10 cellular contexts compared by ENCODE assay signal in the genomic region with DNA sequence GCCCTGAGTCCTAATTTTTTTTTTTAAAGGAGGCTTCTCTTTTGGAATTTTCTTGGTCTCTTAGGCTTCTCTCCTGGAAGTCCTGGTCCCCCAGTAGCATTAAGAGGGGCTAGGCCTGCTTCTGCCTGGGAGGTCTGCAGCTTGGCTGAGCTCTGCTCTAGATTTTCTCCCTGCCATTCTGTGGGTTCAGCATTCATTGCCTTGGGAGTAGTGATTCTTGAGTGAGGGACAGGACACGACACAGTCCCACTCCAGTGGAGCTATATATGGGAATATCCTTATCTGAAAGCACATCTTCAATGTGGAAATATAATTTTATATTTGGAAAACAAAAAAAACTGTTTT. TPM values are rescaled to one million over a fixed set of nuclear protein-coding genes. Genes with fewer than 3 reads are reported as not detected.
A peak's percentile ranks its signal among the peaks of the same experiment; 100 is the strongest.
DNase-seq lines count a peak whose midpoint lies in the region; ATAC-seq, FAIRE-seq and TF ChIP-seq lines count a peak whose summit lies in the region.
"Had no signal": no experiment of that assay in that cellular context is flagged by ENCODE, and none has a peak within 500 bp of the region (broad histone marks: within the 10 kb centered on the region; RNA-seq: fewer than 3 reads in every experiment).

No MANE protein-coding gene starts in this region.

- no peak overlapping the region for H4K8ac ChIP-seq in neuronal stem cell (ENCODE audit: low read depth, low read length)

- WGBS in neuronal stem cell (ENCODE audit: extremely low coverage in 2 of 2, insufficient read length in 2 of 2, insufficient replicate concordance in 1 of 2), 2 donors, result no CpG with 5 or more reads among the region's 1 CpG

- DNase-seq in astrocyte (ENCODE audit: low read depth) (no peak), neuronal stem cell (ENCODE audit: low spot score) (no peak), GM12891 (ENCODE audit: insufficient read length, low spot score) (no peak), cerebellar cortex (ENCODE audit: low spot score) (no peak), HPDE6-E6E7 (ENCODE audit: extremely low spot score) (no peak)
- DNase-seq: hippocampal formation had no signal

- no peak overlapping the region for H4K91ac ChIP-seq in neuronal stem cell (ENCODE audit: low read depth, low read length, poor library complexity)

- no peak overlapping the region for H3K27ac Mint-ChIP-seq in astrocyte (ENCODE audit: unreplicated experiment)

- peaks cover 29% of the 10 kb centered on the region for H3K27me3 Mint-ChIP-seq in astrocyte (ENCODE audit: low read depth, unreplicated experiment)

- H2BK5ac ChIP-seq in neuronal stem cell (ENCODE audit: low read length), result no peak overlapping the region

- no peak overlapping the region for H3K18ac ChIP-seq in neuronal stem cell (ENCODE audit: low read length)

- no peaks in the 10 kb centered on the region for H4K20me1 ChIP-seq in astrocyte (ENCODE audit: insufficient read depth, low read length)

- H3K4me1 Mint-ChIP-seq in astrocyte (ENCODE audit: low read depth, unreplicated experiment), result peaks cover 2% of the 10 kb centered on the region

- TF ChIP-seq POLR2A in GM12891 (IDR thresholded peaks at IDR 0.05; ENCODE audit: low read depth, low read length), result no peak

- H3K79me1 ChIP-seq in neuronal stem cell (ENCODE audit: low read depth, low read length), result no peaks in the 10 kb centered on the region

- H3K23ac ChIP-seq in neuronal stem cell (ENCODE audit: low read depth, low read length, poor library complexity), result no peak overlapping the region

- no peak overlapping the region for H2BK12ac ChIP-seq in neuronal stem cell (ENCODE audit: low read length)

- no peaks in the 10 kb centered on the region for H3K36me3 Mint-ChIP-seq in astrocyte (ENCODE audit: low read depth, unreplicated experiment)

- H3K4me1 ChIP-seq in astrocyte (ENCODE audit: insufficient read depth, low read length) (no peaks in the 10 kb centered on the region), neuronal stem cell (ENCODE audit: control insufficient read depth in 2 of 2, insufficient read depth in 1 of 2, low read depth in 1 of 2, low read length in 2 of 2) (peaks cover 4 to 14% of the 10 kb centered on the region in 2 donors)

- no peaks in the 10 kb centered on the region for H3K36me3 ChIP-seq in astrocyte (ENCODE audit: insufficient read depth, low read length)
- H3K36me3 ChIP-seq in neuronal stem cell (replicated peaks in 1 of 2; ENCODE audit: control insufficient read depth in 2 of 2, insufficient read depth in 2 of 2, low read length in 2 of 2), result no peaks in the 10 kb centered on the region
- H3K36me3 ChIP-seq: tibial nerve had no signal

- H3K4me3 ChIP-seq in astrocyte (ENCODE audit: insufficient read depth, low read depth, low read length), result no peak overlapping the region
- no peak overlapping the region for H3K4me3 ChIP-seq in neuronal stem cell (ENCODE audit: low read length in 2 of 2)

- H3K9ac ChIP-seq in astrocyte (ENCODE audit: low read length), result no peak overlapping the region
- H3K9ac ChIP-seq in neuronal stem cell (ENCODE audit: low read depth, low read length, poor library complexity), result no peak overlapping the region

- TF ChIP-seq CTCF in astrocyte (IDR thresholded peaks at IDR 0.05; ENCODE audit: insufficient read depth, low read depth, low read length), result no peak

- no peaks in the 10 kb centered on the region for H3K9me3 Mint-ChIP-seq in astrocyte (ENCODE audit: unreplicated experiment)

- no peak overlapping the region for H3K14ac ChIP-seq in neuronal stem cell (ENCODE audit: low read length)

- no peak for FAIRE-seq in astrocyte (lab: Jason Lieb, UNC)
- FAIRE-seq in GM12891 (lab: Jason Lieb, UNC), result no peak

- no peak overlapping the region for H2AFZ ChIP-seq in astrocyte (ENCODE audit: low read depth, low read length)
- peak overlapping the region; percentile 98 for H2AFZ ChIP-seq in neuronal stem cell (ENCODE audit: low read length)

- H2BK15ac ChIP-seq in neuronal stem cell (ENCODE audit: low read length), result no peak overlapping the region

- no peaks in the 10 kb centered on the region for H3K79me2 ChIP-seq in astrocyte (ENCODE audit: insufficient read depth, low read length)

- peak overlapping the region; percentile 45 for H3K4me3 Mint-ChIP-seq in astrocyte (ENCODE audit: unreplicated experiment)

- no peak overlapping the region for H3K27ac ChIP-seq in astrocyte (ENCODE audit: low read depth, low read length)
- no peak overlapping the region for H3K27ac ChIP-seq in neuronal stem cell (replicated peaks; ENCODE audit: low read length)

- H2AK5ac ChIP-seq in neuronal stem cell (ENCODE audit: low read depth, low read length), result no peak overlapping the region

- ATAC-seq in GM18517 (IDR thresholded peaks at IDR 0.05; ENCODE audit: unreplicated experiment), result peak; percentile 28
- ATAC-seq in HG02623 (IDR thresholded peaks at IDR 0.05; ENCODE audit: unreplicated experiment), result peak; percentile 5
- no peak for ATAC-seq in HG03521 (IDR thresholded peaks at IDR 0.05; ENCODE audit: unreplicated experiment)

- H3K9me3 ChIP-seq in astrocyte (ENCODE audit: insufficient read depth, low read depth, low read length) (no peaks in the 10 kb centered on the region), neuronal stem cell (replicated peaks in 1 of 2; ENCODE audit: control insufficient read depth in 2 of 2, insufficient read depth in 1 of 2, low read depth in 1 of 2, low read length in 2 of 2) (no peaks in the 10 kb centered on the region)
- H3K9me3 ChIP-seq: tibial nerve had no signal

- H2BK120ac ChIP-seq in neuronal stem cell (ENCODE audit: low read depth, low read length), result no peak overlapping the region

- H3K27me3 ChIP-seq in astrocyte (ENCODE audit: insufficient read depth, low read length) (no peaks in the 10 kb centered on the region), neuronal stem cell (ENCODE audit: control insufficient read depth in 3 of 3, insufficient read depth in 3 of 3, low read depth in 1 of 3, low read length in 3 of 3) (peaks cover 0 to 58% (median 0%) of the 10 kb centered on the region in 3 experiments)
- H3K27me3 ChIP-seq: tibial nerve had no signal

- H3K4me2 ChIP-seq in astrocyte (ENCODE audit: low read length), result peak overlapping the region; percentile 100
- peak overlapping the region; percentile 84 for H3K4me2 ChIP-seq in neuronal stem cell (ENCODE audit: insufficient read depth, low read length, poor library complexity, severe bottlenecking)

- H3K4ac ChIP-seq in neuronal stem cell (ENCODE audit: low read length), result no peak overlapping the region

TF ChIP-seq in GM12891, 5 proteins besides CTCF, POLR2A, EP300 and RAD21:
- TF ChIP-seq POLR2AphosphoS5 (IDR thresholded peaks at IDR 0.05; ENCODE audit: low read depth, low read length) (no peak), POU2F2 (IDR thresholded peaks at IDR 0.05; ENCODE audit: low read depth, low read length) (no peak), TAF1 (IDR thresholded peaks at IDR 0.05; ENCODE audit: low read depth, low read length) (no peak), PAX5 (IDR thresholded peaks at IDR 0.05; ENCODE audit: insufficient read depth, low read length, severe bottlenecking) (no peak)

RNA-seq across cellular contexts. Expression of gene IGSF22, which starts 3.7 kb away (rescaled TPM):
- total RNA-seq in astrocyte, result 0.05 TPM in 1 of 2 replicates, not detected in the other
- 0.04 TPM for polyA plus RNA-seq in neuronal stem cell (2013, experiment 1 of 2)
- 0.08 TPM for polyA plus RNA-seq in neuronal stem cell (2013, experiment 2 of 2)
- 0.27 TPM for polyA plus RNA-seq in GM12891 (2012; ENCODE audit: low read depth, missing spikeins)

RNA-seq across cellular contexts. Expression of gene TMEM86A, which starts 23.7 kb away (rescaled TPM):
- 4.0 and 5.3 TPM in 2 replicates for total RNA-seq in astrocyte
- 1.2 TPM for polyA plus RNA-seq in neuronal stem cell (2013, experiment 1 of 2)
- polyA plus RNA-seq in neuronal stem cell (2013, experiment 2 of 2), result 1.4 TPM
- polyA plus RNA-seq in GM12891 (2012; ENCODE audit: low read depth, missing spikeins), result 0.04 TPM
